ENCODE assay signal across 10 cellular contexts in genomic region chr2:134231965-134232340, GRCh38. TPM values are rescaled to one million over a fixed set of nuclear protein-coding genes. Genes with fewer than 3 reads are reported as not detected.
DNase-seq lines count a peak whose midpoint lies in the region; ATAC-seq and TF ChIP-seq lines count a peak whose summit lies in the region.
"Had no signal": no experiment of that assay in that cellular context is flagged by ENCODE, and none has a peak within 500 bp of the region (broad histone marks: within the 10 kb centered on the region; RNA-seq: fewer than 3 reads in every experiment).

No MANE protein-coding gene starts in this region.

- H3K79me1 ChIP-seq in neuronal stem cell (ENCODE audit: low read depth, low read length), result no peaks in the 10 kb centered on the region

- H3K27me3 ChIP-seq in stomach (no peaks in the 10 kb centered on the region), neuronal stem cell (ENCODE audit: control insufficient read depth in 3 of 3, insufficient read depth in 3 of 3, low read depth in 1 of 3, low read length in 3 of 3) (no peaks in the 10 kb centered on the region), aorta (ENCODE audit: control insufficient read depth in 1 of 2, insufficient read depth in 2 of 2, low read length in 1 of 2) (no peaks in the 10 kb centered on the region)

- no peak overlapping the region for H3K4me3 Mint-ChIP-seq in activated naive CD4-positive, alpha-beta T cell treated with anti-CD3 and anti-CD28 coated beads, Interleukin-2, amount 10 ng/mL, durations not matched to agents 7 days and 5 days
- H3K4me3 Mint-ChIP-seq in activated naive CD4-positive, alpha-beta T cell treated with anti-CD3 and anti-CD28 coated beads for 36 hours, result no peak overlapping the region
- H3K4me3 Mint-ChIP-seq: brain had no signal

- TF ChIP-seq CTCF in choroid plexus epithelial cell (conservative IDR thresholded peaks at IDR 0.05; ENCODE audit: low read depth, low read length) (no peak), stomach (IDR thresholded peaks at IDR 0.05) (no peak)

- 74 to 93% (median 87%) methylated on average over 2 of the region's 2 CpGs for WGBS in stomach, 5 donors
- WGBS in neuronal stem cell (ENCODE audit: extremely low coverage in 2 of 2, insufficient read length in 2 of 2, insufficient replicate concordance in 1 of 2), 2 donors, result no CpG with 5 or more reads among the region's 2 CpGs
- 73% methylated on average over 2 of the region's 2 CpGs for WGBS in aorta, 2 donors

- H2AK5ac ChIP-seq in neuronal stem cell (ENCODE audit: low read depth, low read length), result no peak overlapping the region

- peaks cover 32 to 62% (median 44%) of the 10 kb centered on the region in 4 donors for H3K4me1 ChIP-seq in stomach
- no peaks in the 10 kb centered on the region for H3K4me1 ChIP-seq in neuronal stem cell (ENCODE audit: control insufficient read depth in 2 of 2, insufficient read depth in 1 of 2, low read depth in 1 of 2, low read length in 2 of 2)
- H3K4me1 ChIP-seq in aorta (ENCODE audit: control insufficient read depth in 1 of 2, insufficient read depth in 2 of 2, low read length in 2 of 2), result peaks cover 2 to 3% of the 10 kb centered on the region in 2 donors

- no peak overlapping the region for H2BK5ac ChIP-seq in neuronal stem cell (ENCODE audit: low read length)

- no peak for TF ChIP-seq POLR2A in stomach (IDR thresholded peaks at IDR 0.05)

- intact Hi-C loops in activated naive CD4-positive, alpha-beta T cell treated with anti-CD3 and anti-CD28 coated beads for 36 hours (cut with micrococcal nuclease), result loop anchor here (2.0 to 5.0 kb wide), 2 partner anchors 105 to 685 kb away; partner anchors contain the start of gene CCNT2
- intact Hi-C loops in stomach (cut with DNase I; ENCODE audit: low total_unique reads) (no loop called here), aorta (cut with DNase I) (no loop called here)

- peak overlapping the region; percentile 87 for H3K27ac Mint-ChIP-seq in activated naive CD4-positive, alpha-beta T cell treated with anti-CD3 and anti-CD28 coated beads, Interleukin-2, amount 10 ng/mL, durations not matched to agents 7 days and 5 days
- no peak overlapping the region for H3K27ac Mint-ChIP-seq in activated naive CD4-positive, alpha-beta T cell treated with anti-CD3 and anti-CD28 coated beads for 36 hours
- H3K27ac Mint-ChIP-seq: brain had no signal

- H3K4me3 ChIP-seq in choroid plexus epithelial cell (ENCODE audit: low read depth, low read length), result no peak overlapping the region
- no peak overlapping the region for H3K4me3 ChIP-seq in stomach
- no peak overlapping the region for H3K4me3 ChIP-seq in neuronal stem cell (ENCODE audit: low read length in 2 of 2)
- H3K4me3 ChIP-seq in aorta (ENCODE audit: low read length in 2 of 2), result no peak overlapping the region

- H3K4ac ChIP-seq in neuronal stem cell (ENCODE audit: low read length), result no peak overlapping the region

- no peaks in the 10 kb centered on the region for H3K36me3 ChIP-seq in KOPT-K1 (ENCODE audit: insufficient read depth, low read length)
- no peaks in the 10 kb centered on the region for H3K36me3 ChIP-seq in stomach
- H3K36me3 ChIP-seq in neuronal stem cell (replicated peaks in 1 of 2; ENCODE audit: control insufficient read depth in 2 of 2, insufficient read depth in 2 of 2, low read length in 2 of 2), result no peaks in the 10 kb centered on the region
- H3K36me3 ChIP-seq in aorta (ENCODE audit: control insufficient read depth in 1 of 2, insufficient read depth in 2 of 2, low read length in 1 of 2), result no peaks in the 10 kb centered on the region

- H3K4me2 ChIP-seq in neuronal stem cell (ENCODE audit: insufficient read depth, low read length, poor library complexity, severe bottlenecking), result no peak overlapping the region

- H3K23ac ChIP-seq in neuronal stem cell (ENCODE audit: low read depth, low read length, poor library complexity), result no peak overlapping the region

- H3K18ac ChIP-seq in neuronal stem cell (ENCODE audit: low read length), result no peak overlapping the region

- no peak overlapping the region for H4K8ac ChIP-seq in neuronal stem cell (ENCODE audit: low read depth, low read length)

- no peaks in the 10 kb centered on the region for H3K27me3 Mint-ChIP-seq in activated naive CD4-positive, alpha-beta T cell treated with anti-CD3 and anti-CD28 coated beads, Interleukin-2, amount 10 ng/mL, durations not matched to agents 7 days and 5 days
- no peaks in the 10 kb centered on the region for H3K27me3 Mint-ChIP-seq in activated naive CD4-positive, alpha-beta T cell treated with anti-CD3 and anti-CD28 coated beads for 36 hours (ENCODE audit: low read depth)
- H3K27me3 Mint-ChIP-seq: brain had no signal

- H3K9me3 Mint-ChIP-seq in activated naive CD4-positive, alpha-beta T cell treated with anti-CD3 and anti-CD28 coated beads, Interleukin-2, amount 10 ng/mL, durations not matched to agents 7 days and 5 days, result peaks cover 18% of the 10 kb centered on the region
- peaks cover 19% of the 10 kb centered on the region for H3K9me3 Mint-ChIP-seq in activated naive CD4-positive, alpha-beta T cell treated with anti-CD3 and anti-CD28 coated beads for 36 hours

- no peak overlapping the region for H2AFZ ChIP-seq in neuronal stem cell (ENCODE audit: low read length)

- no peak overlapping the region for H3K14ac ChIP-seq in neuronal stem cell (ENCODE audit: low read length)

- CTCF ChIA-PET in activated naive CD4-positive, alpha-beta T cell treated with anti-CD3 and anti-CD28 coated beads, Interleukin-2, amount 10 ng/mL, durations not matched to agents 7 days and 5 days (lab: Charles Lee), result interaction anchor here (1.1 to 1.2 kb wide), 2 partner anchors 57 to 180 kb away, joined by 3 read pairs; no protein-coding TSS in a partner anchor
- CTCF ChIA-PET in activated naive CD4-positive, alpha-beta T cell treated with anti-CD3 and anti-CD28 coated beads for 36 hours (lab: Charles Lee), result interaction anchor here (0.6 to 1.2 kb wide), 2 partner anchors 14 to 219 kb away, joined by 3 read pairs; no protein-coding TSS in a partner anchor

- H3K4me1 Mint-ChIP-seq in activated naive CD4-positive, alpha-beta T cell treated with anti-CD3 and anti-CD28 coated beads, Interleukin-2, amount 10 ng/mL, durations not matched to agents 7 days and 5 days, result peaks cover 71% of the 10 kb centered on the region
- peaks cover 71% of the 10 kb centered on the region for H3K4me1 Mint-ChIP-seq in activated naive CD4-positive, alpha-beta T cell treated with anti-CD3 and anti-CD28 coated beads for 36 hours (ENCODE audit: low read depth)

- no peak overlapping the region for H4K91ac ChIP-seq in neuronal stem cell (ENCODE audit: low read depth, low read length, poor library complexity)

- H3K9me3 ChIP-seq in KOPT-K1 (ENCODE audit: insufficient read depth, low read length, poor library complexity, severe bottlenecking) (peaks cover 11% of the 10 kb centered on the region), stomach (peaks cover 0 to 9% (median 3%) of the 10 kb centered on the region in 4 donors), neuronal stem cell (replicated peaks in 1 of 2; ENCODE audit: control insufficient read depth in 2 of 2, insufficient read depth in 1 of 2, low read depth in 1 of 2, low read length in 2 of 2) (peaks cover 6 to 23% of the 10 kb centered on the region in 2 donors), aorta (ENCODE audit: control insufficient read depth, low read length) (no peaks in the 10 kb centered on the region)

- no peak for ATAC-seq in aorta (ENCODE audit: low FRiP score)
- ATAC-seq in HG03442 (IDR thresholded peaks at IDR 0.05; ENCODE audit: unreplicated experiment), result no peak

- peaks cover 22% of the 10 kb centered on the region for H3K36me3 Mint-ChIP-seq in activated naive CD4-positive, alpha-beta T cell treated with anti-CD3 and anti-CD28 coated beads, Interleukin-2, amount 10 ng/mL, durations not matched to agents 7 days and 5 days
- H3K36me3 Mint-ChIP-seq in activated naive CD4-positive, alpha-beta T cell treated with anti-CD3 and anti-CD28 coated beads for 36 hours (ENCODE audit: low read depth), result peaks cover 14% of the 10 kb centered on the region

- H2BK15ac ChIP-seq in neuronal stem cell (ENCODE audit: low read length), result no peak overlapping the region

- H2BK12ac ChIP-seq in neuronal stem cell (ENCODE audit: low read length), result no peak overlapping the region

- H3K9ac ChIP-seq in neuronal stem cell (ENCODE audit: low read depth, low read length, poor library complexity), result no peak overlapping the region

- TF ChIP-seq EP300 in stomach (IDR thresholded peaks at IDR 0.05), result no peak

- no peak for DNase-seq in activated naive CD4-positive, alpha-beta T cell treated with anti-CD3 and anti-CD28 coated beads, Interleukin-2, amount 10 ng/mL, durations not matched to agents 7 days and 5 days
- DNase-seq in activated naive CD4-positive, alpha-beta T cell treated with anti-CD3 and anti-CD28 coated beads for 36 hours, result no peak
- peak; percentile 59 for DNase-seq in choroid plexus epithelial cell (ENCODE audit: low read depth)
- DNase-seq in stomach, result no peak
- no peak for DNase-seq in neuronal stem cell (ENCODE audit: low spot score)
- DNase-seq in aorta, result no peak
- DNase-seq: NCI-H345 had no signal

- H2BK120ac ChIP-seq in neuronal stem cell (ENCODE audit: low read depth, low read length), result no peak overlapping the region

- H3K27ac ChIP-seq in KOPT-K1 (ENCODE audit: low read depth, low read length, poor library complexity, severe bottlenecking) (peak overlapping the region; percentile 81), stomach (peak overlapping the region in 4 of 5 donors; percentile 61 to 83 (median 70)), neuronal stem cell (replicated peaks; ENCODE audit: low read length) (no peak overlapping the region), aorta (ENCODE audit: low read depth in 1 of 2, low read length in 2 of 2) (no peak overlapping the region)

RNA-seq across cellular contexts. Expression of gene MGAT5, which starts 21.9 kb away (rescaled TPM):
- 10 to 100 TPM; 11.6 to 13.0 TPM for total RNA-seq in activated naive CD4-positive, alpha-beta T cell treated with anti-CD3 and anti-CD28 coated beads for 36 hours
- total RNA-seq in stomach, result 100 to 1,000 TPM in 1 of 5 donors, 10 to 100 TPM in 4; 35.0 to 125 (median 75.8) TPM
- polyA plus RNA-seq in stomach, result 1 to 10 TPM; 3.9 to 5.4 (median 4.4) TPM
- polyA plus RNA-seq in neuronal stem cell (2013, experiment 1 of 2), result 15.1 TPM
- 14.4 TPM for polyA plus RNA-seq in neuronal stem cell (2013, experiment 2 of 2)
- 10 to 100 TPM; 36.1 to 49.7 TPM for total RNA-seq in aorta
- polyA plus RNA-seq in aorta, result 1 to 10 TPM; 6.1 to 8.2 TPM

Comparison
In these comparisons a context has a peak if more than half of its experiments do, and no peak if none do; other contexts are left out.
1. H3K27ac ChIP-seq: peak in KOPT-K1 (single experiment) and stomach (4 of 5); none in neuronal stem cell (single experiment) and aorta (0 of 2).